ENCODE assay signal across 16 cellular contexts in the genomic region with DNA sequence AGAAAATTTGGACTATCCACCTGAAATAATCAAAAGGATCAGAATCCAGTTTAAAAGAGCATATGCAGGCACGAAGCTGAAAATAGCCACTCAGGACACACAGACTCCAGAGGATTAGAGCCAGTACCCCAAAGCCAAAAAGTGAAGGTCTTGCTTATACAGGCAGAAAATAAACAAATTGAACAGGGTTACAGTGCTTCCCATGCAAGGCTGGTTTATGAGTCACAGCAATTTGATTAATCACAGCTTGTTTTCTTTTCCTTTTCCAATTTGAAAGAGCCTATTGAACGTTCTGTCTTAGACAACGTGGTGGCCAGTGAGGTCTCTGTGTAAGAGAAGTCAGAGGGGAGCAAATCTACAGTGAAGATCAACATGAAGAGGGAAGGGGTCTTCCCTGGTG. TPM values are rescaled to one million over a fixed set of nuclear protein-coding genes. Genes with fewer than 3 reads are reported as not detected.
DNase-seq lines count a peak whose midpoint lies in the region; ATAC-seq and TF ChIP-seq lines count a peak whose summit lies in the region.
"Had no signal": no experiment of that assay in that cellular context is flagged by ENCODE, and none has a peak within 500 bp of the region (broad histone marks: within the 10 kb centered on the region; RNA-seq: fewer than 3 reads in every experiment).

No MANE protein-coding gene starts in this region.

- CTCF ChIA-PET in AG04450 (lab: Charles Lee), result interaction anchor here (0.9 to 1.2 kb wide), 4 partner anchors 9 to 106 kb away, joined by 3 to 9 read pairs (median 5); no protein-coding TSS in a partner anchor

- no peaks in the 10 kb centered on the region for H3K27me3 ChIP-seq in AG04450 (ENCODE audit: control insufficient read depth, insufficient read depth, low read length)
- H3K27me3 ChIP-seq: tibial nerve had no signal

- POLR2A ChIA-PET in AG04450 (lab: Yijun Ruan, JAX), result interaction anchor here (0.7 to 1.1 kb wide), 2 partner anchors 11 to 28 kb away, joined by 3 read pairs; no protein-coding TSS in a partner anchor

- no peak overlapping the region for H3K4me3 ChIP-seq in AG04450 (ENCODE audit: low read depth, low read length)
- H3K4me3 ChIP-seq: spleen, tibial nerve had no signal

- TF ChIP-seq CTCF in AG04450 (IDR thresholded peaks at IDR 0.05; ENCODE audit: low read depth, low read length), result no peak

- H3K9me3 ChIP-seq in AG04450 (ENCODE audit: control insufficient read depth, insufficient read depth, low read length), result peaks cover 27% of the 10 kb centered on the region

- DNase-seq in AG04450 (ENCODE audit: low read depth, low spot score) (peak; percentile 45), M059J (ENCODE audit: low read depth) (peak; percentile 67), dedifferentiated amniotic fluid mesenchymal stem cell (ENCODE audit: extremely low spot score) (peak; percentile 17), kidney tubule cell (ENCODE audit: low spot score) (peak; percentile 37), mesenteric fat pad (ENCODE audit: low spot score) (no peak), NCI-H510A treated with DMSO at 0.1 percent for 48 hours (lab: John Stamatoyannopoulos, UW) (no peak)
- DNase-seq: cerebellar nuclear complex, DMS 273 treated with DMSO at 0.1 percent for 48 hours, NCI-H446, spleen had no signal

- H3K27ac ChIP-seq in AG04450 (ENCODE audit: low read depth, low read length), result no peak overlapping the region
- H3K27ac ChIP-seq: spleen, tibial nerve had no signal

- ATAC-seq in GM21526 (IDR thresholded peaks at IDR 0.05; ENCODE audit: low FRiP score, unreplicated experiment) (no peak), HG02763 (IDR thresholded peaks at IDR 0.05; ENCODE audit: unreplicated experiment) (no peak)

RNA-seq across cellular contexts. Expression of gene HGFAC, which starts 10.2 kb away (rescaled TPM):
- 0.05 TPM in 1 of 2 replicates, not detected in the other for polyA plus RNA-seq in AG04450 (2011; rRNA removed)
- polyA minus RNA-seq in AG04450 (2011; rRNA and poly(A)+ RNA removed), result not detected in 2 replicates
- total RNA-seq in M059J (2014; rRNA removed; shearing (Covaris generic)), result not detected in 2 replicates
- not detected for total RNA-seq in mesenteric fat pad
- total RNA-seq: A172; activated T-helper 2 cell treated with anti-CD3 and anti-CD28 coated beads, Interferon-gamma antibody, Interleukin-2, Interleukin-4, amounts not matched to agents 10 μg/mL and 5 μg/mL and 100 μg/mL, durations not matched to agents 14 hours and 24 hours and 36 hours; T-helper 2 cell treated with Interferon-gamma antibody and Interleukin-4, amounts not matched to agents 100 ng/mL and 5 ng/mL, for 36 hours; tibial nerve had no signal

RNA-seq across cellular contexts. Expression of gene DOK7, which starts 11.2 kb away (rescaled TPM):
- polyA plus RNA-seq in AG04450 (2011; rRNA removed), result not detected in 2 replicates
- polyA minus RNA-seq in AG04450 (2011; rRNA and poly(A)+ RNA removed), result not detected in 2 replicates
- 0.22 and 3.1 TPM in 2 replicates for total RNA-seq in M059J (2014; rRNA removed; shearing (Covaris generic))
- total RNA-seq in mesenteric fat pad, result not detected
- total RNA-seq: activated T-helper 2 cell treated with anti-CD3 and anti-CD28 coated beads, Interferon-gamma antibody, Interleukin-2, Interleukin-4, amounts not matched to agents 10 μg/mL and 5 μg/mL and 100 μg/mL, durations not matched to agents 14 hours and 24 hours and 36 hours; T-helper 2 cell treated with Interferon-gamma antibody and Interleukin-4, amounts not matched to agents 100 ng/mL and 5 ng/mL, for 36 hours had no signal

Comparison
In these comparisons a context has a peak if more than half of its experiments do, and no peak if none do; other contexts are left out.
1. DNase-seq: peak in AG04450 (single experiment), M059J (single experiment), dedifferentiated amniotic fluid mesenchymal stem cell (single experiment) and kidney tubule cell (single experiment); none in mesenteric fat pad (single experiment) and NCI-H510A treated with DMSO at 0.1 percent for 48 hours (single experiment).